ENCODE assay signal across 19 cellular contexts in genomic region chr6:15631380-15631913, GRCh38.
"Had no signal": no experiment of that assay in that cellular context is flagged by ENCODE, and none has a peak within 500 bp of the region (broad histone marks: within the 10 kb centered on the region; RNA-seq: fewer than 3 reads in every experiment).

No MANE protein-coding gene starts in this region.

- H3K4me3 ChIP-seq: dorsolateral prefrontal cortex, heart left ventricle, left ventricle myocardium inferior, lung, sigmoid colon, skin epidermis, thoracic aorta had no signal

- H3K27me3 Mint-ChIP-seq: natural killer cell treated with Interleukin-12 subunit alpha and Interleukin-12 subunit beta and Interleukin-15 and Interleukin-18, amount 100 ng/mL, for 72 hours; stimulated activated naive CD8-positive, alpha-beta T cell treated with anti-CD3 and anti-CD28 coated beads, Interleukin-15, amount 100 ng/mL, for 72 hours had no signal

- H3K4me1 ChIP-seq: left ventricle myocardium inferior had no signal

- H3K27ac ChIP-seq: dorsolateral prefrontal cortex, heart left ventricle, left ventricle myocardium inferior, sigmoid colon, skin epidermis, thoracic aorta had no signal

- H3K36me3 Mint-ChIP-seq: natural killer cell treated with Interleukin-12 subunit alpha and Interleukin-12 subunit beta and Interleukin-15 and Interleukin-18, amount 100 ng/mL, for 72 hours had no signal

- ATAC-seq: esophagus mucosa; heart left ventricle; natural killer cell treated with Interleukin-12 subunit alpha and Interleukin-12 subunit beta and Interleukin-15 and Interleukin-18, amount 100 ng/mL, for 72 hours; stimulated activated naive CD8-positive, alpha-beta T cell treated with anti-CD3 and anti-CD28 coated beads, Interleukin-15, amount 100 ng/mL, for 72 hours had no signal

- DNase-seq: central memory CD4-positive, alpha-beta T cell; cortex of kidney; dorsolateral prefrontal cortex; effector CD8-positive, alpha-beta T cell; heart left ventricle; hypothalamus; kidney glomerular epithelial cell; left ventricle myocardium inferior; mesenchymal stem cell; midbrain; sigmoid colon; stimulated activated CD4-positive, alpha-beta T cell treated with anti-CD3 and anti-CD28 coated beads, Interleukin-12 subunit alpha, Interleukin-12 subunit beta, amount 100 ng/mL, for 4 hours; stimulated activated naive CD8-positive, alpha-beta T cell treated with anti-CD3 and anti-CD28 coated beads, Interleukin-15, amount 100 ng/mL, for 72 hours; trophoblast cell had no signal

- H3K27me3 ChIP-seq: dorsolateral prefrontal cortex, heart left ventricle, sigmoid colon had no signal

- H3K9me3 Mint-ChIP-seq: natural killer cell treated with Interleukin-12 subunit alpha and Interleukin-12 subunit beta and Interleukin-15 and Interleukin-18, amount 100 ng/mL, for 72 hours had no signal

- H3K9me3 ChIP-seq: heart left ventricle, left ventricle myocardium inferior, sigmoid colon, thoracic aorta had no signal

- H3K4me3 Mint-ChIP-seq: natural killer cell treated with Interleukin-12 subunit alpha and Interleukin-12 subunit beta and Interleukin-15 and Interleukin-18, amount 100 ng/mL, for 72 hours; stimulated activated naive CD8-positive, alpha-beta T cell treated with anti-CD3 and anti-CD28 coated beads, Interleukin-15, amount 100 ng/mL, for 72 hours had no signal

- H3K36me3 ChIP-seq: thoracic aorta had no signal

- H3K27ac Mint-ChIP-seq: natural killer cell treated with Interleukin-12 subunit alpha and Interleukin-12 subunit beta and Interleukin-15 and Interleukin-18, amount 100 ng/mL, for 72 hours; stimulated activated naive CD8-positive, alpha-beta T cell treated with anti-CD3 and anti-CD28 coated beads, Interleukin-15, amount 100 ng/mL, for 72 hours had no signal
